In the genomic region with DNA sequence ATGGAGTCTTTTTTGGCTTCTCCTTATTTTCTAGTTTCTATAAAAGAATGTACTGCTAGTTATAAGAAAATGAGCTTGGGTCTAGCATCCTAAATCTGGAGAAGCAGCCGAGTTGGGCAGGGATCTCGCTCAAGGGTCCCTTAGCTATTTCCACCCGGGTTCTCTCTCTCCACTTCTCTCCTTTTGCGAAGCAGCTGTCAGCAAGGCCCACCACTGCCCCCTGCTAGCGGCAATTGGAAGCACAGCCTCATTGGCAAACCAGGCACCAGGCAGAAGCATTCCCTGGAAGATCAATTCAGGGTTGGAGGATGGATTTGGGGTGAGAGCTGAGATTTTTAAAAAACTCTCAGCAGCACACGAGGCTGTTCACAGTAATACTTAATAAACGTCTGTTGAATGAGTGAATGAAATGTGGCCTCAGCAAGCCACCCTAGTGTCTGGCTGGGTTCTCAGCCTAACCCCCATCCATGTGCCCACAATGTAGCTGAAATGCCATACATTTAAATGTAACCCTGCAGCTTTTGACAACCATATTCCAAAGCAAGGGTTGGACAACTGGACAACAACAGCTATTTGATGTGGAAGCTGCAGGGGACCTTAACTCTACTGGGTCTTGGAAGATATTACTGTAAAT, we compare ENCODE assay signal across 8 cellular contexts. TPM values are rescaled to one million over a fixed set of nuclear protein-coding genes. Genes with fewer than 3 reads are reported as not detected.
A peak's percentile ranks its signal among the peaks of the same experiment; 100 is the strongest.
DNase-seq lines count a peak whose midpoint lies in the region; ATAC-seq, FAIRE-seq and TF ChIP-seq lines count a peak whose summit lies in the region.

No MANE protein-coding gene starts in this region.

- no peaks in the 10 kb centered on the region for H3K9me3 Mint-ChIP-seq in neural crest cell

- no peak for ATAC-seq in GM19328 (IDR thresholded peaks at IDR 0.05; ENCODE audit: unreplicated experiment)

- H3K27ac Mint-ChIP-seq in neural crest cell (ENCODE audit: unreplicated experiment): no peak overlapping the region

- FAIRE-seq in GM12891 (lab: Jason Lieb, UNC): peak; percentile 88

- no peaks in the 10 kb centered on the region for H3K27me3 Mint-ChIP-seq in neural crest cell (ENCODE audit: low read depth)

- DNase-seq in GM12891 (ENCODE audit: insufficient read length, low spot score) (peak; percentile 59), HK-2 (ENCODE audit: unreplicated experiment) (peak; percentile 53), RKO (ENCODE audit: low spot score) (peak; percentile 59), activated T-helper 1 cell treated with Interleukin-2 at 50 U/mL for 16 hours (ENCODE audit: low read depth) (peak; percentile 51), fibroblast of peridontal ligament (ENCODE audit: extremely low read depth) (peak; percentile 68), neural crest cell (ENCODE audit: low read depth, low spot score) (peak; percentile 72), stromal cell of bone marrow (ENCODE audit: low read depth) (peak; percentile 31)

- peak; percentile 92 for TF ChIP-seq CTCF in neural crest cell (conservative IDR thresholded peaks at IDR 0.05)

- no peak overlapping the region for H3K4me3 Mint-ChIP-seq in neural crest cell

- no peaks in the 10 kb centered on the region for H3K4me1 Mint-ChIP-seq in neural crest cell

- H3K36me3 Mint-ChIP-seq in neural crest cell (ENCODE audit: low read depth): no peaks in the 10 kb centered on the region

- no peak for TF ChIP-seq POLR2A in GM12891 (IDR thresholded peaks at IDR 0.05; ENCODE audit: low read depth, low read length)

TF ChIP-seq in GM12891, 5 proteins besides CTCF, POLR2A, EP300 and RAD21:
- TF ChIP-seq POU2F2 (IDR thresholded peaks at IDR 0.05; ENCODE audit: low read depth, low read length) (no peak), POLR2AphosphoS5 (IDR thresholded peaks at IDR 0.05; ENCODE audit: low read depth, low read length) (no peak), PAX5 (IDR thresholded peaks at IDR 0.05; ENCODE audit: insufficient read depth, low read length, severe bottlenecking) (no peak), SPI1 (IDR thresholded peaks at IDR 0.05; ENCODE audit: low read depth, low read length) (no peak), TAF1 (IDR thresholded peaks at IDR 0.05; ENCODE audit: low read depth, low read length) (no peak)

RNA-seq across cellular contexts. Expression of a gene that starts 34.6 kb away (rescaled TPM):
- 253 TPM for polyA plus RNA-seq in GM12891 (2012; ENCODE audit: low read depth, missing spikeins)
- total RNA-seq in neural crest cell: 34.6 and 37.1 TPM in 2 replicates

RNA-seq across cellular contexts. Expression of a gene that starts 42.2 kb away (rescaled TPM):
- 409 TPM for polyA plus RNA-seq in GM12891 (2012; ENCODE audit: low read depth, missing spikeins)
- 142 and 151 TPM in 2 replicates for total RNA-seq in neural crest cell
